ENCODE assay signal across 27 cellular contexts in genomic region chr3:28727321-28727720, GRCh38.
"Had no signal": no experiment of that assay in that cellular context is flagged by ENCODE, and none has a peak within 500 bp of the region (broad histone marks: within the 10 kb centered on the region; RNA-seq: fewer than 3 reads in every experiment).

No MANE protein-coding gene starts in this region.

- H3K27ac Mint-ChIP-seq: activated CD4-positive, alpha-beta memory T cell treated with anti-CD3 and anti-CD28 coated beads, Interleukin-2, amount 10 ng/mL, durations not matched to agents 7 days and 5 days; activated CD4-positive, alpha-beta T cell treated with anti-CD3 and anti-CD28 coated beads for 36 hours; activated CD4-positive, alpha-beta T cell treated with anti-CD3 and anti-CD28 coated beads, Interleukin-2, amount 10 ng/mL, durations not matched to agents 7 days and 5 days; activated naive CD8-positive, alpha-beta T cell; activated T-cell treated with anti-CD3 and anti-CD28 coated beads, Interleukin-2, amount 50 U/mL, for 24 hours; activated T-cell treated with anti-CD3 and anti-CD28 coated beads, Interleukin-2, amount 50 U/mL, for 72 hours; brain; T-helper 17 cell; T-helper 2 cell treated with Interferon-gamma antibody and Interleukin-4, amounts not matched to agents 5 μg/mL and 100 μg/mL, for 36 hours had no signal

- DNase-seq: activated CD4-positive, alpha-beta memory T cell treated with anti-CD3 and anti-CD28 coated beads, Interleukin-2, amount 10 ng/mL, durations not matched to agents 7 days and 5 days; activated CD4-positive, alpha-beta T cell treated with anti-CD3 and anti-CD28 coated beads, Interleukin-2, amount 10 ng/mL, durations not matched to agents 7 days and 5 days; activated CD4-positive, alpha-beta T cell treated with anti-CD3 and anti-CD28 coated beads, Interleukin-2, amount 50 U/mL, for 4 hours; activated CD4-positive, CD25-positive, alpha-beta regulatory T cell; activated CD4-positive, CD25-positive, alpha-beta regulatory T cell treated with anti-CD3 and anti-CD28 coated beads, Interleukin-2, amount 50 U/mL, for 72 hours; activated CD8-positive, alpha-beta memory T cell treated with anti-CD3 and anti-CD28 coated beads, Interleukin-2, amount 50 U/mL, for 48 hours; activated gamma-delta T cell treated with Interleukin-2 at 50 U/mL for 16 hours; activated naive CD4-positive, alpha-beta T cell treated with anti-CD3 and anti-CD28 coated beads, Interleukin-2, amount 50 U/mL, for 16 hours; activated naive CD4-positive, alpha-beta T cell treated with Interleukin-2 at 50 U/mL for 16 hours; activated T-cell treated with anti-CD3 and anti-CD28 coated beads for 4 hours; activated T-cell treated with anti-CD3 and anti-CD28 coated beads, Interleukin-2, amount 50 U/mL, for 24 hours; amniotic stem cell; central memory CD4-positive, alpha-beta T cell; cerebellar nuclear complex; effector CD8-positive, alpha-beta T cell; esophagus squamous epithelium; T-helper 17 cell; T1000 had no signal

- ATAC-seq: activated CD4-positive, alpha-beta T cell treated with anti-CD3 and anti-CD28 coated beads for 36 hours; gastroesophageal sphincter; T-helper 17 cell had no signal

- H3K36me3 Mint-ChIP-seq: activated naive CD8-positive, alpha-beta T cell had no signal

- H3K9me3 Mint-ChIP-seq: activated CD4-positive, alpha-beta memory T cell treated with anti-CD3 and anti-CD28 coated beads, Interleukin-2, amount 10 ng/mL, durations not matched to agents 7 days and 5 days; T-helper 2 cell treated with Interferon-gamma antibody and Interleukin-4, amounts not matched to agents 5 μg/mL and 100 μg/mL, for 36 hours had no signal

- H3K27me3 Mint-ChIP-seq: activated CD4-positive, alpha-beta memory T cell treated with anti-CD3 and anti-CD28 coated beads, Interleukin-2, amount 10 ng/mL, durations not matched to agents 7 days and 5 days; activated CD4-positive, alpha-beta T cell treated with anti-CD3 and anti-CD28 coated beads, Interleukin-2, amount 10 ng/mL, durations not matched to agents 7 days and 5 days; activated naive CD8-positive, alpha-beta T cell; activated T-cell treated with anti-CD3 and anti-CD28 coated beads, Interleukin-2, amount 50 U/mL, for 24 hours; brain; T-helper 17 cell had no signal

- H3K4me3 ChIP-seq: breast epithelium, cardiac muscle cell, colonic mucosa, esophagus squamous epithelium, gastroesophageal sphincter had no signal

- H3K4me1 Mint-ChIP-seq: activated CD4-positive, alpha-beta memory T cell treated with anti-CD3 and anti-CD28 coated beads, Interleukin-2, amount 10 ng/mL, durations not matched to agents 7 days and 5 days; activated CD4-positive, alpha-beta T cell treated with anti-CD3 and anti-CD28 coated beads for 36 hours; activated CD4-positive, alpha-beta T cell treated with anti-CD3 and anti-CD28 coated beads, Interleukin-2, amount 10 ng/mL, durations not matched to agents 7 days and 5 days; brain; T-helper 17 cell had no signal

- H3K4me3 Mint-ChIP-seq: activated CD4-positive, alpha-beta memory T cell treated with anti-CD3 and anti-CD28 coated beads, Interleukin-2, amount 10 ng/mL, durations not matched to agents 7 days and 5 days; activated CD4-positive, alpha-beta T cell treated with anti-CD3 and anti-CD28 coated beads for 36 hours; activated CD4-positive, alpha-beta T cell treated with anti-CD3 and anti-CD28 coated beads, Interleukin-2, amount 10 ng/mL, durations not matched to agents 7 days and 5 days; activated naive CD8-positive, alpha-beta T cell; activated T-cell treated with anti-CD3 and anti-CD28 coated beads, Interleukin-2, amount 50 U/mL, for 24 hours; activated T-cell treated with anti-CD3 and anti-CD28 coated beads, Interleukin-2, amount 50 U/mL, for 72 hours; brain; T-helper 17 cell; T-helper 2 cell treated with Interferon-gamma antibody and Interleukin-4, amounts not matched to agents 5 μg/mL and 100 μg/mL, for 36 hours had no signal
